ENCODE assay signal across 22 cellular contexts in genomic region chr15:40999190-40999589, GRCh38. TPM values are rescaled to one million over a fixed set of nuclear protein-coding genes. Genes with fewer than 3 reads are reported as not detected.
DNase-seq lines count a peak whose midpoint lies in the region; ATAC-seq and TF ChIP-seq lines count a peak whose summit lies in the region.
"Had no signal": no experiment of that assay in that cellular context is flagged by ENCODE, and none has a peak within 500 bp of the region (broad histone marks: within the 10 kb centered on the region; RNA-seq: fewer than 3 reads in every experiment).

No MANE protein-coding gene starts in this region.

- CTCF ChIA-PET in CD8-positive, alpha-beta memory T cell (lab: Charles Lee) = no interaction called here

- H3K27me3 ChIP-seq in foreskin keratinocyte = no peaks in the 10 kb centered on the region
- no peaks in the 10 kb centered on the region for H3K27me3 ChIP-seq in CD8-positive, alpha-beta memory T cell (ENCODE audit: insufficient read depth, low read length, poor library complexity, severe bottlenecking)
- H3K27me3 ChIP-seq: adrenal gland, upper lobe of right lung had no signal

- in situ Hi-C loops in astrocyte of the spinal cord (cut with HindIII; ENCODE audit: low sequenced_read_pairs) = no loop called here

- H3K36me3 Mint-ChIP-seq in CD8-positive, alpha-beta memory T cell = peaks cover 0 to 65% (median 23%) of the 10 kb centered on the region in 3 donors

- H3K4me1 Mint-ChIP-seq in CD8-positive, alpha-beta memory T cell = peaks cover 0 to 2% (median 0%) of the 10 kb centered on the region in 3 donors
- H3K4me1 Mint-ChIP-seq: activated B cell treated with CpG ODN at 0.5 μM for 24 hours had no signal

- H3K27ac Mint-ChIP-seq in CD8-positive, alpha-beta memory T cell = no peak overlapping the region
- H3K27ac Mint-ChIP-seq: activated B cell treated with CpG ODN at 0.5 μM for 24 hours; mesothelial cell of epicardium; stimulated activated naive CD8-positive, alpha-beta T cell treated with anti-CD3 and anti-CD28 coated beads, Interleukin-15, Interleukin-2, amounts not matched to agents 100 ng/mL and 50 ng/mL, for 24 hours had no signal

- DNase-seq in AG08395 (ENCODE audit: low spot score) = peak; percentile 65
- peak; percentile 74 for DNase-seq in HT1080 (ENCODE audit: low read depth)
- peak; percentile 57 for DNase-seq in astrocyte of the spinal cord (ENCODE audit: low read depth, low spot score)
- peak; percentile 88 to 96 for DNase-seq in foreskin keratinocyte
- no peak for DNase-seq in CD8-positive, alpha-beta memory T cell
- no peak for DNase-seq in cardiac septum (ENCODE audit: low spot score)
- no peak for DNase-seq in cerebellum (ENCODE audit: low spot score)
- DNase-seq: activated B cell treated with CpG ODN at 0.5 μM for 24 hours, adrenal gland, erythroblast, hippocampal formation, kidney glomerular epithelial cell, NCI-H1092 treated with DMSO at 0.1 percent for 48 hours, NCI-H2171, retina, upper lobe of right lung had no signal

- peak overlapping the region; percentile 99 for H3K27ac ChIP-seq in foreskin keratinocyte
- no peak overlapping the region for H3K27ac ChIP-seq in CD8-positive, alpha-beta memory T cell (ENCODE audit: low read depth, low read length)
- H3K27ac ChIP-seq: adrenal gland, upper lobe of right lung had no signal

- no peaks in the 10 kb centered on the region for H3K9me3 ChIP-seq in CD8-positive, alpha-beta memory T cell (ENCODE audit: low read length)
- H3K9me3 ChIP-seq: adrenal gland, upper lobe of right lung had no signal

- intact Hi-C loops in cardiac septum (cut with DNase I) = no loop called here

- H3K36me3 ChIP-seq in CD8-positive, alpha-beta memory T cell (ENCODE audit: insufficient read depth, low read length) = peaks cover 22% of the 10 kb centered on the region

- peak; percentile 91 for ATAC-seq in foreskin keratinocyte
- no peak for ATAC-seq in HG03432 (IDR thresholded peaks at IDR 0.05; ENCODE audit: unreplicated experiment)
- ATAC-seq: HCT116, K562, upper lobe of right lung had no signal

- peaks cover 13% of the 10 kb centered on the region for H3K4me1 ChIP-seq in foreskin keratinocyte
- H3K4me1 ChIP-seq in CD8-positive, alpha-beta memory T cell (ENCODE audit: insufficient read depth, low read length) = no peaks in the 10 kb centered on the region

- no peak overlapping the region for H3K4me3 Mint-ChIP-seq in CD8-positive, alpha-beta memory T cell
- H3K4me3 Mint-ChIP-seq: activated B cell treated with CpG ODN at 0.5 μM for 24 hours; mesothelial cell of epicardium; neural crest cell; stimulated activated naive CD8-positive, alpha-beta T cell treated with anti-CD3 and anti-CD28 coated beads, Interleukin-15, Interleukin-2, amounts not matched to agents 100 ng/mL and 50 ng/mL, for 24 hours had no signal

- H3K27me3 Mint-ChIP-seq in CD8-positive, alpha-beta memory T cell = no peaks in the 10 kb centered on the region
- H3K27me3 Mint-ChIP-seq: activated B cell treated with CpG ODN at 0.5 μM for 24 hours; stimulated activated naive CD8-positive, alpha-beta T cell treated with anti-CD3 and anti-CD28 coated beads, Interleukin-15, Interleukin-2, amounts not matched to agents 100 ng/mL and 50 ng/mL, for 24 hours had no signal

- TF ChIP-seq CTCF in astrocyte of the spinal cord (IDR thresholded peaks at IDR 0.05; ENCODE audit: low read depth, low read length) (no peak), foreskin keratinocyte (conservative IDR thresholded peaks at IDR 0.05) (no peak)

- H3K4me3 ChIP-seq in astrocyte of the spinal cord (ENCODE audit: low read depth, low read length) = no peak overlapping the region
- no peak overlapping the region for H3K4me3 ChIP-seq in CD8-positive, alpha-beta memory T cell (ENCODE audit: low read length)
- H3K4me3 ChIP-seq: adrenal gland, K562, upper lobe of right lung had no signal

- POLR2A ChIA-PET in CD8-positive, alpha-beta memory T cell (lab: Charles Lee) = no interaction called here

- no peaks in the 10 kb centered on the region for H3K9me3 Mint-ChIP-seq in CD8-positive, alpha-beta memory T cell
- H3K9me3 Mint-ChIP-seq: activated B cell treated with CpG ODN at 0.5 μM for 24 hours; mesothelial cell of epicardium; neural crest cell; stimulated activated naive CD8-positive, alpha-beta T cell treated with anti-CD3 and anti-CD28 coated beads, Interleukin-15, Interleukin-2, amounts not matched to agents 100 ng/mL and 50 ng/mL, for 24 hours had no signal

RNA-seq across cellular contexts. Expression of gene CHAC1, which starts 45.9 kb away (rescaled TPM):
- 9.4 and 11.8 TPM in 2 replicates for total RNA-seq in HT1080 (2014; rRNA removed; shearing (Covaris generic))
- polyA plus RNA-seq in HT1080 (2015; cell fraction: cytosol; rRNA removed) = 49.8 and 50.7 TPM in 2 replicates
- 39.4 and 43.4 TPM in 2 replicates for polyA plus RNA-seq in HT1080 (2015; cell fraction: nucleus; rRNA removed)
- total RNA-seq in foreskin keratinocyte = 14.4 and 18.5 TPM in 2 replicates
- polyA plus RNA-seq in foreskin keratinocyte = 16.2 and 21.7 TPM in 2 replicates
- total RNA-seq in CD8-positive, alpha-beta memory T cell = 10 to 100 TPM; 15.1 to 16.7 TPM
- not detected for polyA plus RNA-seq in CD8-positive, alpha-beta memory T cell
- total RNA-seq in cardiac septum = 1.6 TPM
- 2.1 TPM for total RNA-seq in cerebellum

Comparison
In these comparisons a context has a peak if more than half of its experiments do, and no peak if none do; other contexts are left out.
1. DNase-seq: peak in AG08395 (single experiment), HT1080 (single experiment), astrocyte of the spinal cord (single experiment) and foreskin keratinocyte (2 of 2); none in CD8-positive, alpha-beta memory T cell (0 of 5), cardiac septum (single experiment) and cerebellum (single experiment).